ENCODE assay signal across 13 cellular contexts in genomic region chr14:99838555-99839193, GRCh38. TPM values are rescaled to one million over a fixed set of nuclear protein-coding genes. Genes with fewer than 3 reads are reported as not detected.
DNase-seq lines count a peak whose midpoint lies in the region; ATAC-seq, FAIRE-seq and TF ChIP-seq lines count a peak whose summit lies in the region.
"Had no signal": no experiment of that assay in that cellular context is flagged by ENCODE, and none has a peak within 500 bp of the region (broad histone marks: within the 10 kb centered on the region; RNA-seq: fewer than 3 reads in every experiment).

No MANE protein-coding gene starts in this region.

- H3K4me3 ChIP-seq in astrocyte (ENCODE audit: insufficient read depth, low read depth, low read length): no peak overlapping the region
- H3K4me3 ChIP-seq: adrenal gland, mucosa of descending colon had no signal

- peaks cover 71% of the 10 kb centered on the region for H3K79me2 ChIP-seq in astrocyte (ENCODE audit: insufficient read depth, low read length)

- H3K9me3 ChIP-seq in astrocyte (ENCODE audit: insufficient read depth, low read depth, low read length): no peaks in the 10 kb centered on the region
- H3K9me3 ChIP-seq: adrenal gland, mucosa of descending colon had no signal

- FAIRE-seq in astrocyte (lab: Jason Lieb, UNC): no peak

- H3K4me2 ChIP-seq in astrocyte (ENCODE audit: low read length): peak overlapping the region; percentile 56

- no peak for ATAC-seq in HG03342 (IDR thresholded peaks at IDR 0.05; ENCODE audit: unreplicated experiment)
- ATAC-seq: mucosa of descending colon had no signal

- H4K20me1 ChIP-seq in astrocyte (ENCODE audit: insufficient read depth, low read length): peaks cover 89% of the 10 kb centered on the region

- no peaks in the 10 kb centered on the region for H3K36me3 ChIP-seq in astrocyte (ENCODE audit: insufficient read depth, low read length)
- H3K36me3 ChIP-seq: adrenal gland had no signal

- no peak overlapping the region for H3K27ac ChIP-seq in astrocyte (ENCODE audit: low read depth, low read length)
- H3K27ac ChIP-seq: adrenal gland had no signal

- H3K27me3 Mint-ChIP-seq in HFFc6 (ENCODE audit: insufficient read depth) (peaks cover 10% of the 10 kb centered on the region), astrocyte (ENCODE audit: low read depth, unreplicated experiment) (peaks cover 2% of the 10 kb centered on the region)

- H3K4me3 Mint-ChIP-seq in HFFc6: no peak overlapping the region
- peak overlapping the region; percentile 51 for H3K4me3 Mint-ChIP-seq in astrocyte (ENCODE audit: unreplicated experiment)
- H3K4me3 Mint-ChIP-seq: activated CD4-positive, alpha-beta memory T cell treated with anti-CD3 and anti-CD28 coated beads for 36 hours; CD8-positive, alpha-beta memory T cell had no signal

- H3K36me3 Mint-ChIP-seq in HFFc6 (ENCODE audit: low read depth) (no peaks in the 10 kb centered on the region), astrocyte (ENCODE audit: low read depth, unreplicated experiment) (peaks cover 1% of the 10 kb centered on the region)
- H3K36me3 Mint-ChIP-seq: activated CD4-positive, alpha-beta memory T cell treated with anti-CD3 and anti-CD28 coated beads for 36 hours had no signal

- H2AFZ ChIP-seq in astrocyte (ENCODE audit: low read depth, low read length): no peak overlapping the region

- H3K9ac ChIP-seq in astrocyte (ENCODE audit: low read length): no peak overlapping the region

- H3K4me1 Mint-ChIP-seq in HFFc6 (ENCODE audit: low read depth) (peaks cover 11% of the 10 kb centered on the region), astrocyte (ENCODE audit: low read depth, unreplicated experiment) (peaks cover 10% of the 10 kb centered on the region)
- H3K4me1 Mint-ChIP-seq: CD8-positive, alpha-beta memory T cell had no signal

- H3K27ac Mint-ChIP-seq in HFFc6 (no peak overlapping the region), astrocyte (ENCODE audit: unreplicated experiment) (peak overlapping the region; percentile 13)
- H3K27ac Mint-ChIP-seq: activated CD4-positive, alpha-beta memory T cell treated with anti-CD3 and anti-CD28 coated beads for 36 hours; CD8-positive, alpha-beta memory T cell had no signal

- H3K9me3 Mint-ChIP-seq in HFFc6 (no peaks in the 10 kb centered on the region), astrocyte (ENCODE audit: unreplicated experiment) (no peaks in the 10 kb centered on the region)
- H3K9me3 Mint-ChIP-seq: activated CD4-positive, alpha-beta memory T cell treated with anti-CD3 and anti-CD28 coated beads for 36 hours; CD8-positive, alpha-beta memory T cell had no signal

- H3K27me3 ChIP-seq in astrocyte (ENCODE audit: insufficient read depth, low read length): no peaks in the 10 kb centered on the region
- H3K27me3 ChIP-seq: adrenal gland had no signal

- DNase-seq in AG08395 (ENCODE audit: low spot score) (peak; percentile 47), HFFc6 (peak; percentile 11), astrocyte (ENCODE audit: low read depth) (peak; percentile 47), islet precursor cell (peak; percentile 87), GM20000 (ENCODE audit: low spot score) (no peak), DMS153 (lab: John Stamatoyannopoulos, UW) (no peak)
- DNase-seq in stimulated activated naive CD4-positive, alpha-beta T cell (lab: John Stamatoyannopoulos, UW): no peak
- DNase-seq: activated CD4-positive, alpha-beta memory T cell treated with anti-CD3 and anti-CD28 coated beads for 36 hours; adrenal gland; CD8-positive, alpha-beta memory T cell; Right ventricle myocardium superior had no signal

- no peak for TF ChIP-seq CTCF in HFFc6 (IDR thresholded peaks at IDR 0.05)
- TF ChIP-seq CTCF in astrocyte (IDR thresholded peaks at IDR 0.05; ENCODE audit: insufficient read depth, low read depth, low read length): no peak
- TF ChIP-seq CTCF in GM20000 (IDR thresholded peaks at IDR 0.05; ENCODE audit: extremely low read depth, missing control alignments): no peak

- H3K4me1 ChIP-seq in astrocyte (ENCODE audit: insufficient read depth, low read length): peaks cover 5% of the 10 kb centered on the region

RNA-seq across cellular contexts. Expression of gene EML1, which starts 45.5 kb away (rescaled TPM):
- 10 to 100 TPM; 13.2 to 27.6 (median 22.2) TPM for total RNA-seq in HFFc6 (2021; fragmentation: NEBNext Ultra II Directional; extraction: Animal tissue kit (Norgen Biotek cat#: 25700))
- total RNA-seq in astrocyte: 17.1 and 23.5 TPM in 2 replicates

Comparison
In these comparisons a context has a peak if more than half of its experiments do, and no peak if none do; other contexts are left out.
1. DNase-seq: peak in AG08395 (single experiment), HFFc6 (single experiment), astrocyte (single experiment) and islet precursor cell (single experiment); none in GM20000 (single experiment), stimulated activated naive CD4-positive, alpha-beta T cell (0 of 6) and DMS153 (single experiment).